In the genomic region with DNA sequence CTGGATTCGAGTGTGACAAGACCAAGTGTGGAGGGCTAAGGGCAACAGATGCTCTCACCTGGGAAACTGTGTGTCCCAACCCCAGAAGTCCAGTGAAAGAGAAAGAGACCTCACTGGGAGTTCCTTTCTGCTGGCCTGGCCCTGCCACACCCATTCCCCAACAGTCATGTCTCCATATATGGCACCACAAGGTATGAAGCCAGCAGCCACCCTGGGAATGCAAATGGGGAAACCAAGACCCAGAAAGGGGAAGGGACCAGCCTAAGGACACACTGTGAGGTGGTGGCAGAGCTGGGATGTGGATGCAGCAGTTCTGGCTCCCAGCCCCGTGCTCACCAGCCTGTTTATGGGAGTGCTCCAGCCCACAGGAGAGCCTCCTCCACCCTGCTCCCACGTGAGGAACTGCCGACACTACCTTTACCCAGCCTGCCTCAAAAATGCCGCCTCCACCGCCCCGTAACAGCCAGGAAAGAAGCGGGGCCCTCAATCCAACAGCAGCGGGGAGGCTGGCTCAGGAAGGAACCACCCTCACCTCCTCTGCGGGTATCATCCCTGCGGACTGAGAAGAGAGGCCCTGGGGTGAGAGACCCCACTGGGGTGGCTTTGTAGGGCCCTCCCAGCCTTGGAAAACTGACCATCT, we compare ENCODE assay signal across 34 cellular contexts. TPM values are rescaled to one million over a fixed set of nuclear protein-coding genes. Genes with fewer than 3 reads are reported as not detected.
DNase-seq lines count a peak whose midpoint lies in the region; TF ChIP-seq lines count a peak whose summit lies in the region.
"Had no signal": no experiment of that assay in that cellular context is flagged by ENCODE, and none has a peak within 500 bp of the region (broad histone marks: within the 10 kb centered on the region; RNA-seq: fewer than 3 reads in every experiment).

No MANE protein-coding gene starts in this region.

- H4K5ac ChIP-seq in H9 (ENCODE audit: insufficient read length, low read depth, low read length) = no peak overlapping the region

- intact Hi-C loops in head of caudate nucleus (cut with DNase I) = no loop called here
- intact Hi-C loops in posterior vena cava (cut with DNase I) = no loop called here

- H3K79me2 ChIP-seq in H9 (ENCODE audit: insufficient read depth, low read length) (no peaks in the 10 kb centered on the region), SK-N-SH (ENCODE audit: insufficient read depth) (no peaks in the 10 kb centered on the region)
- H3K79me2 ChIP-seq: hepatocyte had no signal

- no peak overlapping the region for H3K27ac ChIP-seq in H9 (ENCODE audit: insufficient read length, low read depth, low read length)
- peak overlapping the region; percentile 76 for H3K27ac ChIP-seq in RWPE1
- H3K27ac ChIP-seq in SK-N-SH (ENCODE audit: low read depth in 2 of 2, low read length in 1 of 2) = peak overlapping the region in 1 of 2 experiments; percentile 79; a peak in 2 of 4 replicates
- H3K27ac ChIP-seq: breast epithelium, coronary artery, esophagus muscularis mucosa, hepatocyte, SJCRH30 had no signal

- H3K36me3 ChIP-seq in SK-N-SH (replicated peaks in 1 of 2; ENCODE audit: control insufficient read depth in 1 of 2, insufficient read depth in 2 of 2, low read length in 1 of 2) = no peaks in the 10 kb centered on the region
- H3K36me3 ChIP-seq: breast epithelium, esophagus muscularis mucosa, SJCRH30 had no signal

- H3K4me3 ChIP-seq in SK-N-SH (ENCODE audit: low read depth in 2 of 2, low read length in 1 of 2) = no peak overlapping the region
- H3K4me3 ChIP-seq: breast epithelium, coronary artery, esophagus muscularis mucosa, hepatocyte, K562, SJCRH30 had no signal

- H3T11ph ChIP-seq in H9 (ENCODE audit: low read length) = no peak overlapping the region

- no peaks in the 10 kb centered on the region for H3K9me2 ChIP-seq in SK-N-SH

- no peak overlapping the region for H3K4ac ChIP-seq in H9 (ENCODE audit: low read depth, low read length)

- H2AK5ac ChIP-seq in H9 (ENCODE audit: insufficient read length, low read length) = no peak overlapping the region

- no peak overlapping the region for H2BK5ac ChIP-seq in H9 (ENCODE audit: insufficient read length, low read length)

- POLR2A ChIA-PET in RWPE1 (lab: Yijun Ruan, JAX; ENCODE audit: low non-redundant PET) (no interaction called here), SK-N-SH (lab: Yijun Ruan, JAX) (interaction anchor here (0.9 to 1.2 kb wide), 2 partner anchors 13 to 17 kb away, joined by 4 read pairs; no protein-coding TSS in a partner anchor)
- POLR2A ChIA-PET in activated CD4-positive, alpha-beta T cell treated with anti-CD3 and anti-CD28 coated beads, Interleukin-2, amount 10 ng/mL, durations not matched to agents 7 days and 5 days (lab: Charles Lee) = no interaction called here

- H3F3A ChIP-seq in SK-N-SH (replicated peaks; ENCODE audit: insufficient read depth) = no peaks in the 10 kb centered on the region

- H3K4me1 ChIP-seq in H9 (ENCODE audit: insufficient read depth, low read length) (no peaks in the 10 kb centered on the region), SK-N-SH (ENCODE audit: control insufficient read depth in 1 of 2, insufficient read depth in 2 of 2, low read depth in 1 of 2, low read length in 1 of 2) (peaks cover 0 to 70% of the 10 kb centered on the region in 2 experiments; a peak in 2 of 4 replicates)
- H3K4me1 ChIP-seq: breast epithelium, Caco-2, esophagus muscularis mucosa, SJCRH30 had no signal

- H2AFZ ChIP-seq in H9 (ENCODE audit: low read length) = no peak overlapping the region
- H2AFZ ChIP-seq in SK-N-SH (ENCODE audit: low read depth) = no peak overlapping the region
- H2AFZ ChIP-seq: hepatocyte had no signal

- no peak overlapping the region for H3K56ac ChIP-seq in H9 (ENCODE audit: insufficient read length, low read depth, low read length)

- in situ Hi-C loops in KBM-7 (cut with MboI; ENCODE audit: low pct_unique_long_range_greater_than_20kb, low sequenced_read_pairs) = no loop called here

- no peak overlapping the region for H4K91ac ChIP-seq in H9 (ENCODE audit: insufficient read length, low read depth, low read length)

- H3K14ac ChIP-seq in H9 (ENCODE audit: insufficient read depth, low read length) = no peak overlapping the region

- TF ChIP-seq CTCF in H9 (conservative IDR thresholded peaks at IDR 0.05) (no peak), RWPE1 (conservative IDR thresholded peaks at IDR 0.05; ENCODE audit: low read depth) (no peak), SK-N-SH (IDR thresholded peaks at IDR 0.05) (no peak)

- no peak for TF ChIP-seq EP300 in SK-N-SH (IDR thresholded peaks at IDR 0.05; ENCODE audit: borderline replicate concordance in 1 of 2, low read depth in 1 of 2, low read length in 1 of 2)

- DNase-seq in H9 = peak; percentile 20
- no peak for DNase-seq in RWPE1 (ENCODE audit: low spot score)
- DNase-seq in head of caudate nucleus = peak in 40 of 42 donors; percentile 29 to 89 (median 68)
- DNase-seq in posterior vena cava (ENCODE audit: low spot score) = peak; percentile 65
- DNase-seq in KBM-7 = no peak
- no peak for DNase-seq in stimulated activated CD4-positive, alpha-beta T cell treated with anti-CD3 and anti-CD28 coated beads, Interleukin-1b, Interleukin-23, amount 100 ng/mL, for 48 hours
- DNase-seq in activated CD4-positive, alpha-beta T cell treated with anti-CD3 and anti-CD28 coated beads, Interleukin-2, amount 10 ng/mL, durations not matched to agents 7 days and 5 days = no peak
- no peak for DNase-seq in SK-N-SH
- DNase-seq: activated CD8-positive, alpha-beta T cell treated with anti-CD3 and anti-CD28 coated beads, Interleukin-2, amount 10 ng/mL, durations not matched to agents 7 days and 5 days; activated naive CD4-positive, alpha-beta T cell treated with anti-CD3 and anti-CD28 coated beads, Interleukin-2, amount 50 U/mL, for 16 hours; amygdala; C1 segment of cervical spinal cord; DMS79; foreskin melanocyte; GF-D8; HCEC 1CT; midbrain; naive thymus-derived CD4-positive, alpha-beta T cell; NCI-H2029; NCI-H2227 treated with DMSO at 0.1 percent for 48 hours; occipital lobe; retina; SJCRH30; stimulated activated CD4-positive, alpha-beta T cell treated with anti-CD3 and anti-CD28 coated beads, Interleukin-2, amount 100 ng/mL, for 48 hours had no signal

- no peak overlapping the region for H3K18ac ChIP-seq in H9 (ENCODE audit: insufficient read length, low read depth, low read length)

- H4K20me1 ChIP-seq in H9 (ENCODE audit: control insufficient read depth, insufficient read depth, insufficient read length) (no peaks in the 10 kb centered on the region), SK-N-SH (ENCODE audit: insufficient read depth) (no peaks in the 10 kb centered on the region)

- H2BK12ac ChIP-seq in H9 (ENCODE audit: insufficient read length, low read depth, low read length) = no peak overlapping the region

- H3K4me2 ChIP-seq in H9 (ENCODE audit: insufficient read depth, insufficient read length, low read length) (no peak overlapping the region), SK-N-SH (no peak overlapping the region)
- H3K4me2 ChIP-seq: hepatocyte had no signal

- peaks cover 0 to 3% of the 10 kb centered on the region in 2 experiments; a peak in 2 of 4 replicates for H3K4me1 Mint-ChIP-seq in H9
- H3K4me1 Mint-ChIP-seq in activated CD4-positive, alpha-beta T cell treated with anti-CD3 and anti-CD28 coated beads, Interleukin-2, amount 10 ng/mL, durations not matched to agents 7 days and 5 days = no peaks in the 10 kb centered on the region
- H3K4me1 Mint-ChIP-seq: naive thymus-derived CD4-positive, alpha-beta T cell; T-cell had no signal

- H3K27me3 ChIP-seq in H9 (ENCODE audit: insufficient read depth, low read length) = no peaks in the 10 kb centered on the region
- H3K27me3 ChIP-seq in SK-N-SH (ENCODE audit: insufficient read depth) = peaks cover 6% of the 10 kb centered on the region; the same call in 1 of the 2 replicates
- H3K27me3 ChIP-seq: breast epithelium, esophagus muscularis mucosa, hepatocyte, SJCRH30 had no signal

- no peak overlapping the region for H4K8ac ChIP-seq in H9 (replicated peaks; ENCODE audit: insufficient read length, low read depth, low read length)

- CTCF ChIA-PET in RWPE1 (lab: Yijun Ruan, JAX) (interaction anchor here (0.6 to 0.7 kb wide), 2 partner anchors 13 to 72 kb away, joined by 3 read pairs; no protein-coding TSS in a partner anchor), SK-N-SH (lab: Yijun Ruan, JAX) (interaction anchor here (16.3 to 29.7 kb wide), 2 partner anchors 12 to 26 kb away, joined by 302 to 604 read pairs; partner anchors contain the start of gene LMO1)
- CTCF ChIA-PET in activated CD4-positive, alpha-beta T cell treated with anti-CD3 and anti-CD28 coated beads, Interleukin-2, amount 10 ng/mL, durations not matched to agents 7 days and 5 days (lab: Charles Lee) = no interaction called here

- no peaks in the 10 kb centered on the region for H3K79me1 ChIP-seq in H9 (ENCODE audit: insufficient read depth, low read depth, low read length, poor library complexity, severe bottlenecking)

- H3K9me3 ChIP-seq in H9 (ENCODE audit: control insufficient read depth, low read depth, low read length) (no peaks in the 10 kb centered on the region), SK-N-SH (no peaks in the 10 kb centered on the region)
- H3K9me3 ChIP-seq: breast epithelium, Caco-2, esophagus muscularis mucosa, SJCRH30 had no signal

- H3K27me3 Mint-ChIP-seq in H9 (ENCODE audit: low read depth) = peaks cover 8% of the 10 kb centered on the region
- H3K27me3 Mint-ChIP-seq in activated CD4-positive, alpha-beta T cell treated with anti-CD3 and anti-CD28 coated beads, Interleukin-2, amount 10 ng/mL, durations not matched to agents 7 days and 5 days = peaks cover 8% of the 10 kb centered on the region
- H3K27me3 Mint-ChIP-seq: activated T-cell treated with anti-CD3 and anti-CD28 coated beads, Interleukin-2, amount 50 U/mL, for 24 hours had no signal

- H3K23me2 ChIP-seq in H9 (ENCODE audit: insufficient read length, low read depth, low read length, poor library complexity, severe bottlenecking) = no peaks in the 10 kb centered on the region

- no peak overlapping the region for H2BK15ac ChIP-seq in H9 (ENCODE audit: low read depth, low read length)

- no peak overlapping the region for H3K23ac ChIP-seq in H9 (ENCODE audit: insufficient read length, low read depth, low read length)

- H3K36me3 Mint-ChIP-seq in H9 (ENCODE audit: insufficient read depth in 1 of 3, low read depth in 3 of 3) = no peaks in the 10 kb centered on the region
- H3K36me3 Mint-ChIP-seq in activated CD4-positive, alpha-beta T cell treated with anti-CD3 and anti-CD28 coated beads, Interleukin-2, amount 10 ng/mL, durations not matched to agents 7 days and 5 days (ENCODE audit: low read depth) = no peaks in the 10 kb centered on the region
- H3K36me3 Mint-ChIP-seq: naive thymus-derived CD4-positive, alpha-beta T cell; T-cell had no signal

- no peak overlapping the region for H2BK120ac ChIP-seq in H9 (ENCODE audit: low read depth, low read length, poor library complexity, severe bottlenecking)

- no CpG with 5 or more reads among the region's 11 CpGs for WGBS in H9 (ENCODE audit: extremely low coverage, insufficient read length, low lambda C conversion rate)
- 96% methylated on average over 8 of the region's 11 CpGs for WGBS in SK-N-SH (ENCODE audit: low lambda C conversion rate)

- no peak overlapping the region for H2BK20ac ChIP-seq in H9 (ENCODE audit: low read depth, low read length, poor library complexity, severe bottlenecking)

- H3K9ac ChIP-seq in H9 (ENCODE audit: extremely low read depth, insufficient read length, low read length) (no peak overlapping the region), SK-N-SH (no peak overlapping the region)

- H3K4me3 Mint-ChIP-seq in H9 = no peak overlapping the region
- H3K4me3 Mint-ChIP-seq in activated CD4-positive, alpha-beta T cell treated with anti-CD3 and anti-CD28 coated beads, Interleukin-2, amount 10 ng/mL, durations not matched to agents 7 days and 5 days = no peak overlapping the region
- H3K4me3 Mint-ChIP-seq: activated CD8-positive, alpha-beta T cell treated with anti-CD3 and anti-CD28 coated beads, Interleukin-2, amount 10 ng/mL, durations not matched to agents 7 days and 5 days; activated T-cell treated with anti-CD3 and anti-CD28 coated beads, Interleukin-2, amount 50 U/mL, for 24 hours; endodermal cell; naive thymus-derived CD4-positive, alpha-beta T cell; T-cell had no signal

- no peaks in the 10 kb centered on the region for H3K9me3 Mint-ChIP-seq in H9
- H3K9me3 Mint-ChIP-seq in activated CD4-positive, alpha-beta T cell treated with anti-CD3 and anti-CD28 coated beads, Interleukin-2, amount 10 ng/mL, durations not matched to agents 7 days and 5 days = no peaks in the 10 kb centered on the region
- H3K9me3 Mint-ChIP-seq: activated T-cell treated with anti-CD3 and anti-CD28 coated beads, Interleukin-2, amount 50 U/mL, for 24 hours; endodermal cell; naive thymus-derived CD4-positive, alpha-beta T cell; T-cell had no signal

- no peak for TF ChIP-seq RAD21 in SK-N-SH (IDR thresholded peaks at IDR 0.05; ENCODE audit: low read length)

- H3K27ac Mint-ChIP-seq in H9 = no peak overlapping the region
- H3K27ac Mint-ChIP-seq in activated CD4-positive, alpha-beta T cell treated with anti-CD3 and anti-CD28 coated beads, Interleukin-2, amount 10 ng/mL, durations not matched to agents 7 days and 5 days = no peak overlapping the region
- H3K27ac Mint-ChIP-seq: activated CD8-positive, alpha-beta T cell treated with anti-CD3 and anti-CD28 coated beads, Interleukin-2, amount 10 ng/mL, durations not matched to agents 7 days and 5 days; activated T-cell treated with anti-CD3 and anti-CD28 coated beads, Interleukin-2, amount 50 U/mL, for 24 hours; endodermal cell; naive thymus-derived CD4-positive, alpha-beta T cell; T-cell had no signal

RNA-seq across cellular contexts. Expression of gene LMO1, which starts 12.6 kb away (rescaled TPM):
- 0.39 and 0.50 TPM in 2 replicates for total RNA-seq in H9 (2021)
- total RNA-seq in posterior vena cava = under 1 TPM in 1 of 2 donors, not detected in 1; 0.38 TPM
- not detected for total RNA-seq in activated CD4-positive, alpha-beta T cell treated with anti-CD3 and anti-CD28 coated beads, Interleukin-2, amount 10 ng/mL, durations not matched to agents 7 days and 5 days
- polyA plus RNA-seq in SK-N-SH (2012; rRNA removed) = 0.12 and 0.62 TPM in 2 replicates
- polyA plus RNA-seq in SK-N-SH (2012; cell fraction: cytosol; rRNA removed) = 0.59 and 0.60 TPM in 2 replicates
- polyA plus RNA-seq in SK-N-SH (2012; cell fraction: nucleus; rRNA removed) = 0.35 and 1.3 TPM in 2 replicates
- total RNA-seq: activated CD8-positive, alpha-beta T cell treated with anti-CD3 and anti-CD28 coated beads, Interleukin-2, amount 10 ng/mL, durations not matched to agents 7 days and 5 days; breast epithelium; Caco-2; hepatocyte; K562; MCF 10A; naive thymus-derived CD4-positive, alpha-beta T cell; T-cell had no signal
- polyA plus RNA-seq: K562; naive thymus-derived CD4-positive, alpha-beta T cell had no signal

Comparison
In these comparisons a context has a peak if more than half of its experiments do, and no peak if none do; other contexts are left out.
1. DNase-seq: peak in H9 (single experiment), head of caudate nucleus (40 of 42) and posterior vena cava (single experiment); none in RWPE1 (single experiment), KBM-7 (single experiment), stimulated activated CD4-positive, alpha-beta T cell treated with anti-CD3 and anti-CD28 coated beads, Interleukin-1b, Interleukin-23, amount 100 ng/mL, for 48 hours (single experiment), activated CD4-positive, alpha-beta T cell treated with anti-CD3 and anti-CD28 coated beads, Interleukin-2, amount 10 ng/mL, durations not matched to agents 7 days and 5 days (single experiment) and SK-N-SH (single experiment).